ENCODE assay signal across 1 cellular context in genomic region chr12:100058482-100059029, GRCh38.
TF ChIP-seq lines count a peak whose summit lies in the region.

No MANE protein-coding gene starts in this region.

TF ChIP-seq in K562, 482 proteins besides CTCF, POLR2A, EP300 and RAD21 (continued from another document):
- TF ChIP-seq ATF3 (IDR thresholded peaks at IDR 0.05) (peak; percentile 50; the same call in 1 of the 2 replicates), ATF3 (CRISPR knock-in tag; conservative IDR thresholded peaks at IDR 0.05) (no peak), CREM (IDR thresholded peaks at IDR 0.05; ENCODE audit: low read depth) (peak; percentile 33; the same call in 1 of the 2 replicates), CREB1 (IDR thresholded peaks at IDR 0.05) (no peak), CREB1 (CRISPR knock-in tag; IDR thresholded peaks at IDR 0.05) (no peak), RBM17 (IDR thresholded peaks at IDR 0.05; ENCODE audit: borderline replicate concordance, low read depth, low read length) (no peak), ELK3 (CRISPR knock-in tag; IDR thresholded peaks at IDR 0.05) (no peak), RCOR1 (IDR thresholded peaks at IDR 0.05; ENCODE audit: borderline replicate concordance in 1 of 2, low read depth in 2 of 2, low read length in 2 of 2) (peak in 1 of 2 experiments; percentile 52; a peak in 1 of 4 replicates), YBX1 (IDR thresholded peaks at IDR 0.05) (no peak)
